14 cellular contexts compared by ENCODE assay signal in the genomic region with DNA sequence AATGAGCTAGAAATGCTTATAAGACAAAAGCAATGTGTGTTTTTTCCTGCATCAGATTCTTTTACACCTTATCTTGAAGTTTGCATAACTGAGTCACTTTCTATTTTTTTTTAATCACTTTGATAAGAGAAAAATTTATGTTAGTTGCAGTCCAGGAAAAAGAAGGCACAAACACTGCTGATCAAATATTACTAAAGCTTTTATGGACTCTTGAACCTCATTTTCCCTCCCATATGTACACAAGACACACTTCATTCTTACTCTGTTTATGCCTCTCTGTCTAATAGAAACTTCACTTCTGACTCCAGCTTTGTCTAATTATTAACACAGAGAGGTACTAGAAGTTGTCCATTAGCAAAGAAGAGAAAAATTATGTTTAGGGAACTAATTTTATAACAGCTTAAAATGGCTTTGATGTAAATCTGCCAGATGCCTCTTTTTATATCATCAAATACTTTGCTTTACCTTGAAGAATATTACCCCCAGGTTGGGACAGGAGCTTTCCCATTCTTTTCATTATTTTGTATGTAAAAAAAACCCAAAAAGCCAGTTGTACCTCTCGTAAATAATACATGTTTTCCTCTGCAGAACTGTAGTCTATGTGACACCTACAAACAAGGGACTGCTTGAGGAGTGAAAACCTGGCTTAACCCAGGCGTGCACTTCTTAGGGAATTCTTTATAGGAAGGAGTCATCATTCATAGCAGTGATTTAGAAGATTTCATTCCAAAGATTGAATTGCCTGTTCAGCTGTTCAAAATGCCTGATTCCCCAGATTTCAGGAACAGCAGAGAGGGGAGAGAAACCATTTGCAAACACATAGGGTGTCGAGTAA.
DNase-seq lines count a peak whose midpoint lies in the region; ATAC-seq and TF ChIP-seq lines count a peak whose summit lies in the region.
"Had no signal": no experiment of that assay in that cellular context is flagged by ENCODE, and none has a peak within 500 bp of the region (broad histone marks: within the 10 kb centered on the region; RNA-seq: fewer than 3 reads in every experiment).

No MANE protein-coding gene starts in this region.

- no peak overlapping the region for H3K9ac ChIP-seq in H9 (ENCODE audit: extremely low read depth, insufficient read length, low read length)
- H3K9ac ChIP-seq: KMS-11 had no signal

- H2BK12ac ChIP-seq in H9 (ENCODE audit: insufficient read length, low read depth, low read length) = no peak overlapping the region

- DNase-seq in OCI-LY7 (ENCODE audit: low spot score) (no peak), right lobe of liver (no peak), hepatic stellate cell (ENCODE audit: low spot score) (no peak), H9 (no peak)
- DNase-seq in naive thymus-derived CD8-positive, alpha-beta T cell = no peak
- DNase-seq: HFFc6, left ventricle myocardium superior, trophoblast cell had no signal

- H3K56ac ChIP-seq in H9 (ENCODE audit: insufficient read length, low read depth, low read length) = no peak overlapping the region

- H3K18ac ChIP-seq in H9 (ENCODE audit: insufficient read length, low read depth, low read length) = no peak overlapping the region

- H2BK20ac ChIP-seq in H9 (ENCODE audit: low read depth, low read length, poor library complexity, severe bottlenecking) = no peak overlapping the region

- H3K4me3 ChIP-seq in OCI-LY7 (ENCODE audit: low read depth, low read length, poor library complexity, severe bottlenecking) (no peak overlapping the region), right lobe of liver (peak overlapping the region in 2 of 3 donors; percentile 7 to 14)

- H3T11ph ChIP-seq in H9 (ENCODE audit: low read length) = no peak overlapping the region

- CTCF ChIA-PET in OCI-LY7 (lab: Charles Lee; ENCODE audit: unreplicated experiment) = interaction anchor here (1.2 kb wide), 1 partner anchor 10 kb away, joined by 3 read pairs; no protein-coding TSS in a partner anchor

- H4K5ac ChIP-seq in H9 (ENCODE audit: insufficient read length, low read depth, low read length) = no peak overlapping the region

- H3K27ac Mint-ChIP-seq in naive thymus-derived CD8-positive, alpha-beta T cell = no peak overlapping the region
- peak overlapping the region in 1 of 3 experiments; percentile 30; a peak in 2 of 7 replicates for H3K27ac Mint-ChIP-seq in H9
- H3K27ac Mint-ChIP-seq: activated naive CD8-positive, alpha-beta T cell; HFFc6 had no signal

- H3K4me2 ChIP-seq in OCI-LY7 (ENCODE audit: low read length) (no peak overlapping the region), H9 (ENCODE audit: insufficient read depth, insufficient read length, low read length) (no peak overlapping the region)
- H3K4me2 ChIP-seq: KMS-11 had no signal

- H3K23ac ChIP-seq in H9 (ENCODE audit: insufficient read length, low read depth, low read length) = no peak overlapping the region

- H3K23me2 ChIP-seq in H9 (ENCODE audit: insufficient read length, low read depth, low read length, poor library complexity, severe bottlenecking) = no peaks in the 10 kb centered on the region

- H2AFZ ChIP-seq in OCI-LY7 (ENCODE audit: low read length) = peak overlapping the region; percentile 38; the same call in 1 of the 2 replicates
- no peak overlapping the region for H2AFZ ChIP-seq in H9 (ENCODE audit: low read length)

- H3K79me2 ChIP-seq in OCI-LY7 (ENCODE audit: insufficient read depth, low read depth, low read length) (no peaks in the 10 kb centered on the region), H9 (ENCODE audit: insufficient read depth, low read length) (peaks cover 4% of the 10 kb centered on the region; the same call in 1 of the 2 replicates)

- ATAC-seq in GM19467 (IDR thresholded peaks at IDR 0.05; ENCODE audit: unreplicated experiment) (peak; percentile 64), right lobe of liver (peak; percentile 71 to 83 (median 76)), HG03045 (IDR thresholded peaks at IDR 0.05; ENCODE audit: unreplicated experiment) (no peak)
- ATAC-seq in naive thymus-derived CD8-positive, alpha-beta T cell = no peak

- H3K27me3 ChIP-seq in right lobe of liver (no peaks in the 10 kb centered on the region), H9 (ENCODE audit: insufficient read depth, low read length) (no peaks in the 10 kb centered on the region)

- H3K4ac ChIP-seq in H9 (ENCODE audit: low read depth, low read length) = no peak overlapping the region

- BruUV-seq in OCI-LY7 (replicated peaks; lab: Mats Ljungman, UMichigan) = no TSS peak

- peaks cover 3% of the 10 kb centered on the region for H3K79me1 ChIP-seq in H9 (ENCODE audit: insufficient read depth, low read depth, low read length, poor library complexity, severe bottlenecking)

- no peaks in the 10 kb centered on the region for H3K27me3 Mint-ChIP-seq in naive thymus-derived CD8-positive, alpha-beta T cell
- no peaks in the 10 kb centered on the region; the same call in 1 of the 2 replicates for H3K27me3 Mint-ChIP-seq in H9 (ENCODE audit: low read depth)

- no peak overlapping the region for H2AK5ac ChIP-seq in H9 (ENCODE audit: insufficient read length, low read length)

- TF ChIP-seq CTCF in 22Rv1 (IDR thresholded peaks at IDR 0.05) = no peak
- no peak for TF ChIP-seq CTCF in OCI-LY7 (conservative IDR thresholded peaks at IDR 0.05; ENCODE audit: low read length)
- no peak for TF ChIP-seq CTCF in right lobe of liver (IDR thresholded peaks at IDR 0.05)
- TF ChIP-seq CTCF in H9 (conservative IDR thresholded peaks at IDR 0.05) = no peak

- H3K9me3 ChIP-seq in OCI-LY7 (ENCODE audit: low read length) (no peaks in the 10 kb centered on the region), right lobe of liver (no peaks in the 10 kb centered on the region), H9 (ENCODE audit: control insufficient read depth, low read depth, low read length) (no peaks in the 10 kb centered on the region)

- no peak for TF ChIP-seq POLR2A in right lobe of liver (IDR thresholded peaks at IDR 0.05)

- POLR2A ChIA-PET in OCI-LY7 (lab: Charles Lee) = interaction anchor here (0.9 to 4.5 kb wide), 8 partner anchors 8 to 55 kb away, joined by 3 to 35 read pairs (median 6); no protein-coding TSS in a partner anchor
- POLR2A ChIA-PET in naive thymus-derived CD8-positive, alpha-beta T cell (lab: Charles Lee) = no interaction called here

- 12% methylated on average over 3 of the region's 3 CpGs for WGBS in right lobe of liver (ENCODE audit: insufficient coverage, low coverage, low lambda C conversion rate, missing lambda C conversion rate)
- WGBS in H9 (ENCODE audit: extremely low coverage, insufficient read length, low lambda C conversion rate) = no CpG with 5 or more reads among the region's 3 CpGs

- H3K4me1 ChIP-seq in OCI-LY7 (ENCODE audit: insufficient read depth, low read length, poor library complexity, severe bottlenecking) = peaks cover 20% of the 10 kb centered on the region
- H3K4me1 ChIP-seq in right lobe of liver = peaks cover 3 to 62% (median 31%) of the 10 kb centered on the region in 4 donors
- peaks cover 16% of the 10 kb centered on the region; the same call in 1 of the 2 replicates for H3K4me1 ChIP-seq in H9 (ENCODE audit: insufficient read depth, low read length)

- no peak overlapping the region for H3K4me3 Mint-ChIP-seq in naive thymus-derived CD8-positive, alpha-beta T cell
- no peak overlapping the region for H3K4me3 Mint-ChIP-seq in H9
- H3K4me3 Mint-ChIP-seq: activated naive CD8-positive, alpha-beta T cell; HFFc6 had no signal

- H4K20me1 ChIP-seq in OCI-LY7 (ENCODE audit: insufficient read depth, low read length) = no peaks in the 10 kb centered on the region
- H4K20me1 ChIP-seq in H9 (ENCODE audit: control insufficient read depth, insufficient read depth, insufficient read length) = no peaks in the 10 kb centered on the region

- intact Hi-C loops in OCI-LY7 (cut with micrococcal nuclease; ENCODE audit: unreplicated experiment) (no loop called here), right lobe of liver (cut with DNase I) (loop anchor here in 1 of 2 donors (10.0 kb wide), 1 partner anchor 55 kb away; no protein-coding TSS in a partner anchor)

- H3K9me3 Mint-ChIP-seq in naive thymus-derived CD8-positive, alpha-beta T cell = no peaks in the 10 kb centered on the region
- no peaks in the 10 kb centered on the region for H3K9me3 Mint-ChIP-seq in H9
- H3K9me3 Mint-ChIP-seq: HFFc6 had no signal

- no peaks in the 10 kb centered on the region for H3K9me2 ChIP-seq in OCI-LY7 (ENCODE audit: insufficient read depth, low read length)

- no peak overlapping the region for H4K8ac ChIP-seq in H9 (replicated peaks; ENCODE audit: insufficient read length, low read depth, low read length)

- H3K27ac ChIP-seq in 22Rv1 (peak overlapping the region; percentile 52), OCI-LY7 (ENCODE audit: low read depth, low read length, poor library complexity, severe bottlenecking) (no peak overlapping the region), right lobe of liver (peak overlapping the region; percentile 47 to 87 (median 87)), H9 (ENCODE audit: insufficient read length, low read depth, low read length) (no peak overlapping the region)
- H3K27ac ChIP-seq: epithelial cell of prostate, KMS-11 had no signal

- peaks cover 0 to 2% (median 0%) of the 10 kb centered on the region in 4 donors for H3K4me1 Mint-ChIP-seq in naive thymus-derived CD8-positive, alpha-beta T cell
- peaks cover 67% of the 10 kb centered on the region in 2 experiments for H3K4me1 Mint-ChIP-seq in H9

- H3K36me3 ChIP-seq in OCI-LY7 (ENCODE audit: insufficient read depth, low read length) (no peaks in the 10 kb centered on the region), right lobe of liver (no peaks in the 10 kb centered on the region)

- no peak overlapping the region for H2BK120ac ChIP-seq in H9 (ENCODE audit: low read depth, low read length, poor library complexity, severe bottlenecking)

- no peak overlapping the region for H3K14ac ChIP-seq in H9 (ENCODE audit: insufficient read depth, low read length)

- no peak overlapping the region for H2BK15ac ChIP-seq in H9 (ENCODE audit: low read depth, low read length)

- H2BK5ac ChIP-seq in H9 (ENCODE audit: insufficient read length, low read length) = no peak overlapping the region

- H4K91ac ChIP-seq in H9 (ENCODE audit: insufficient read length, low read depth, low read length) = no peak overlapping the region

- no peaks in the 10 kb centered on the region for H3K36me3 Mint-ChIP-seq in naive thymus-derived CD8-positive, alpha-beta T cell
- peaks cover 0 to 7% (median 6%) of the 10 kb centered on the region in 3 experiments; a peak in 4 of 7 replicates for H3K36me3 Mint-ChIP-seq in H9 (ENCODE audit: insufficient read depth in 1 of 3, low read depth in 3 of 3)
- H3K36me3 Mint-ChIP-seq: activated naive CD8-positive, alpha-beta T cell had no signal

Comparison
In these comparisons a context has a peak if more than half of its experiments do, and no peak if none do; other contexts are left out.
1. H3K27ac ChIP-seq: peak in 22Rv1 (single experiment) and right lobe of liver (3 of 3); none in OCI-LY7 (single experiment) and H9 (single experiment).
2. ATAC-seq: peak in GM19467 (single experiment) and right lobe of liver (4 of 4); none in naive thymus-derived CD8-positive, alpha-beta T cell (0 of 2) and HG03045 (single experiment).